ENCODE assay signal across 21 cellular contexts in genomic region chr20:14922503-14923267, GRCh38.
DNase-seq lines count a peak whose midpoint lies in the region; ATAC-seq, FAIRE-seq and TF ChIP-seq lines count a peak whose summit lies in the region.
"Had no signal": no experiment of that assay in that cellular context is flagged by ENCODE, and none has a peak within 500 bp of the region (broad histone marks: within the 10 kb centered on the region; RNA-seq: fewer than 3 reads in every experiment).

No MANE protein-coding gene starts in this region.

- POLR2A ChIA-PET in H1 (lab: Charles Lee; ENCODE audit: partially characterized antibody): no interaction called here

- H3K79me2 ChIP-seq in H1 (ENCODE audit: control insufficient read depth in 1 of 2, insufficient read depth in 2 of 2, low read length in 2 of 2): no peaks in the 10 kb centered on the region

- no peak overlapping the region for H3K14ac ChIP-seq in H1 (ENCODE audit: insufficient read length)

- H3K4me1 ChIP-seq in H1 (replicated peaks in 1 of 4; ENCODE audit: control insufficient read depth in 3 of 4, insufficient read depth in 4 of 4, low read length in 3 of 4) (peaks cover 0 to 8% (median 0%) of the 10 kb centered on the region in 4 experiments; a peak in 4 of 7 replicates), lung (ENCODE audit: control insufficient read depth in 2 of 2, insufficient read depth in 2 of 2, low read length in 2 of 2) (no peaks in the 10 kb centered on the region)
- H3K4me1 ChIP-seq: HAP-1 had no signal

- no peak overlapping the region for H4K91ac ChIP-seq in H1 (replicated peaks; ENCODE audit: insufficient read length, low read length)

- no peak overlapping the region for H3K4ac ChIP-seq in H1 (replicated peaks; ENCODE audit: insufficient read length, low read depth, low read length)

- peak; percentile 24 for DNase-seq in NCI-H2227 (lab: John Stamatoyannopoulos, UW; ENCODE audit: unreplicated experiment)
- no peak for DNase-seq in NCI-H2227 treated with DMSO at 0.1 percent for 48 hours (lab: John Stamatoyannopoulos, UW)
- DNase-seq in H1 (ENCODE audit: low read depth in 1 of 2, low spot score in 2 of 2): no peak
- DNase-seq in lung (ENCODE audit: low spot score): no peak
- peak; percentile 62 for DNase-seq in renal cortical epithelial cell (ENCODE audit: low read depth)
- DNase-seq in T-helper 1 cell: no peak
- DNase-seq in glutamatergic neuron: no peak
- DNase-seq in NK-92 treated with Interleukin-12 subunit alpha and Interleukin-12 subunit beta, amount 100 ng/mL, for 24 hours (lab: John Stamatoyannopoulos, UW): no peak
- DNase-seq: 8988T; C1 segment of cervical spinal cord; Calu3; CD4-positive, alpha-beta T cell; DMS153; DMS79 treated with DMSO at 0.1 percent for 48 hours; EL; GOT3 had no signal

- FAIRE-seq in H1 (lab: Jason Lieb, UNC): no peak
- FAIRE-seq: G401.6, GM12891, GM19239 had no signal

- H2AK5ac ChIP-seq in H1 (ENCODE audit: low read depth, low read length): no peak overlapping the region

- no peak overlapping the region for H3K18ac ChIP-seq in H1 (ENCODE audit: extremely low read depth, low read length)

- no peak for TF ChIP-seq POLR2A in H1 (IDR thresholded peaks at IDR 0.05; ENCODE audit: control extremely low read depth in 1 of 2, low read depth in 2 of 2, low read length in 2 of 2)

- no peak overlapping the region for H3K4me3 Mint-ChIP-seq in glutamatergic neuron (ENCODE audit: unreplicated experiment)
- H3K4me3 Mint-ChIP-seq: CD4-positive, alpha-beta T cell; IgD-negative memory B cell had no signal

- no peak overlapping the region for H2BK5ac ChIP-seq in H1 (ENCODE audit: low read depth, low read length)

- H4K8ac ChIP-seq in H1 (ENCODE audit: extremely low read depth, insufficient read depth, low read length): no peak overlapping the region

- H2BK15ac ChIP-seq in H1 (ENCODE audit: low read length): no peak overlapping the region

- no peak overlapping the region for H3K9ac ChIP-seq in H1 (replicated peaks in 1 of 4; ENCODE audit: extremely low read depth in 1 of 4, low read depth in 3 of 4, low read length in 3 of 4)

- CTCF ChIA-PET in H1 (lab: Charles Lee; ENCODE audit: partially characterized antibody): interaction anchor here (0.7 kb wide), 1 partner anchor 314 kb away, joined by 3 read pairs; no protein-coding TSS in a partner anchor

- H4K20me1 ChIP-seq in H1 (replicated peaks in 1 of 2; ENCODE audit: control insufficient read depth in 1 of 2, insufficient read depth in 2 of 2, low read length in 2 of 2): no peaks in the 10 kb centered on the region

- H3K4me2 ChIP-seq in H1 (ENCODE audit: insufficient read depth in 1 of 2, low read depth in 2 of 2, low read length in 2 of 2): no peak overlapping the region

- no peaks in the 10 kb centered on the region for H3K4me1 Mint-ChIP-seq in glutamatergic neuron (ENCODE audit: low read depth, unreplicated experiment)
- H3K4me1 Mint-ChIP-seq: IgD-negative memory B cell had no signal

- no peak overlapping the region for H3K4me3 ChIP-seq in H1 (ENCODE audit: extremely low read depth in 1 of 4, insufficient read depth in 2 of 4, low read depth in 3 of 4, low read length in 4 of 4)
- no peak overlapping the region for H3K4me3 ChIP-seq in lung
- H3K4me3 ChIP-seq: HAP-1 had no signal

- TF ChIP-seq CTCF in H1 (IDR thresholded peaks at IDR 0.05; ENCODE audit: control extremely low read depth in 1 of 3, insufficient read depth in 1 of 3, low read depth in 1 of 3, low read length in 3 of 3) (no peak), lung (IDR thresholded peaks at IDR 0.05; ENCODE audit: control extremely low read depth, extremely low read depth) (no peak), glutamatergic neuron (IDR thresholded peaks at IDR 0.05; ENCODE audit: partially characterized antibody, unreplicated experiment) (no peak)

- no peaks in the 10 kb centered on the region for H3K9me3 ChIP-seq in H1 (ENCODE audit: insufficient read depth in 2 of 2, low read depth in 1 of 2, low read length in 1 of 2)
- peaks cover 0 to 3% of the 10 kb centered on the region in 2 donors for H3K9me3 ChIP-seq in lung (ENCODE audit: control insufficient read depth in 2 of 2, insufficient read depth in 1 of 2, low read length in 1 of 2)
- H3K9me3 ChIP-seq: HAP-1 had no signal

- H2BK12ac ChIP-seq in H1 (ENCODE audit: low read depth, low read length): no peak overlapping the region

- H3K56ac ChIP-seq in H1 (replicated peaks; ENCODE audit: insufficient read length, low read depth, low read length): no peak overlapping the region

- H3K36me3 ChIP-seq in H1 (ENCODE audit: control insufficient read depth in 2 of 4, insufficient read depth in 4 of 4, low read length in 3 of 4) (no peaks in the 10 kb centered on the region), lung (ENCODE audit: control insufficient read depth in 2 of 2, insufficient read depth in 2 of 2, low read length in 2 of 2) (no peaks in the 10 kb centered on the region)
- H3K36me3 ChIP-seq: HAP-1 had no signal

- ATAC-seq in lung (ENCODE audit: insufficient read depth, low FRiP score): peak; percentile 27

- H3K23ac ChIP-seq in H1 (ENCODE audit: insufficient read length): no peak overlapping the region

- H3K27ac Mint-ChIP-seq in glutamatergic neuron (ENCODE audit: unreplicated experiment): no peak overlapping the region
- H3K27ac Mint-ChIP-seq: CD4-positive, alpha-beta T cell; IgD-negative memory B cell had no signal

- peaks cover under 1% of the 10 kb centered on the region for H3K27me3 Mint-ChIP-seq in glutamatergic neuron (ENCODE audit: unreplicated experiment)
- H3K27me3 Mint-ChIP-seq: CD4-positive, alpha-beta T cell had no signal

- H2BK20ac ChIP-seq in H1 (ENCODE audit: low read length): no peak overlapping the region

- no peak for TF ChIP-seq EP300 in H1 (IDR thresholded peaks at IDR 0.05; ENCODE audit: borderline replicate concordance in 1 of 2, low read depth in 2 of 2, low read length in 2 of 2)

- no peak overlapping the region for H3K27ac ChIP-seq in H1 (ENCODE audit: low read depth, low read length)
- no peak overlapping the region for H3K27ac ChIP-seq in lung (ENCODE audit: low read depth in 1 of 2, low read length in 1 of 2)

- 90% methylated on average over 5 of the region's 5 CpGs; no CpG with 5 or more reads in 1 of the 2 experiments for WGBS in H1 (ENCODE audit: extremely low coverage in 1 of 2, insufficient coverage in 1 of 2, insufficient read length in 1 of 2, insufficient replicate concordance in 2 of 2, low coverage in 1 of 2, low lambda C conversion rate in 2 of 2, missing lambda C conversion rate in 1 of 2), 2 experiments
- WGBS in lung, 2 donors: 83 to 93% methylated on average over 5 of the region's 5 CpGs

- H4K5ac ChIP-seq in H1 (ENCODE audit: insufficient read length, low read depth, low read length): peak overlapping the region; percentile 44

- no peak overlapping the region for H2BK120ac ChIP-seq in H1 (replicated peaks; ENCODE audit: low read depth, low read length)

- no peaks in the 10 kb centered on the region; the same call in 1 of the 2 replicates for H3K23me2 ChIP-seq in H1 (ENCODE audit: low read depth, low read length)

- no peaks in the 10 kb centered on the region for H3K9me3 Mint-ChIP-seq in glutamatergic neuron (ENCODE audit: unreplicated experiment)

- no peaks in the 10 kb centered on the region for H3K79me1 ChIP-seq in H1 (ENCODE audit: low read depth, low read length)

- 0 out of 2 replicates have a peak overlapping the region, but pooled peaks have one; percentile 51 for H2AFZ ChIP-seq in H1 (ENCODE audit: low read length)

- no peaks in the 10 kb centered on the region for H3K36me3 Mint-ChIP-seq in glutamatergic neuron (ENCODE audit: unreplicated experiment)
- H3K36me3 Mint-ChIP-seq: IgD-negative memory B cell had no signal

- TF ChIP-seq RAD21 in H1 (IDR thresholded peaks at IDR 0.05 in 1 of 2, conservative IDR thresholded peaks at IDR 0.05 in 1 of 2; ENCODE audit: low read depth in 2 of 2, low read length in 2 of 2): no peak

- H3K27me3 ChIP-seq in H1 (replicated peaks in 1 of 4; ENCODE audit: control insufficient read depth in 3 of 4, extremely low read depth in 1 of 4, insufficient read depth in 3 of 4, low read length in 3 of 4) (no peaks in the 10 kb centered on the region), lung (ENCODE audit: control insufficient read depth, insufficient read depth) (no peaks in the 10 kb centered on the region)

TF ChIP-seq in H1, 55 proteins besides CTCF, POLR2A, EP300 and RAD21:
- no peak for TF ChIP-seq POLR2AphosphoS5 (IDR thresholded peaks at IDR 0.05; ENCODE audit: low read depth, low read length)
- no peak for TF ChIP-seq GABPA (IDR thresholded peaks at IDR 0.05; ENCODE audit: borderline replicate concordance, insufficient read depth, low read length)

Comparison
In these comparisons a context has a peak if more than half of its experiments do, and no peak if none do; other contexts are left out.
1. DNase-seq: peak in NCI-H2227 (single experiment) and renal cortical epithelial cell (single experiment); none in NCI-H2227 treated with DMSO at 0.1 percent for 48 hours (single experiment), H1 (0 of 2), lung (single experiment), T-helper 1 cell (0 of 5), glutamatergic neuron (single experiment) and NK-92 treated with Interleukin-12 subunit alpha and Interleukin-12 subunit beta, amount 100 ng/mL, for 24 hours (single experiment).